In genomic region chr3:29156071-29156715, GRCh38 we compare ENCODE assay signal across 13 cellular contexts.
DNase-seq lines count a peak whose midpoint lies in the region; FAIRE-seq and TF ChIP-seq lines count a peak whose summit lies in the region.
"Had no signal": no experiment of that assay in that cellular context is flagged by ENCODE, and none has a peak within 500 bp of the region (broad histone marks: within the 10 kb centered on the region; RNA-seq: fewer than 3 reads in every experiment).

No MANE protein-coding gene starts in this region.

- no peak overlapping the region for H3K56ac ChIP-seq in mesendoderm (ENCODE audit: low read length)

- TF ChIP-seq CTCF in D721Med (IDR thresholded peaks at IDR 0.05; ENCODE audit: insufficient read depth, missing control alignments) = no peak

- H3K27ac ChIP-seq in mesendoderm (ENCODE audit: low read depth, low read length) = no peak overlapping the region
- H3K27ac ChIP-seq: ascending aorta, upper lobe of right lung had no signal

- H2AK5ac ChIP-seq in mesendoderm (ENCODE audit: low read length) = no peak overlapping the region

- H4K5ac ChIP-seq in mesendoderm (ENCODE audit: low read length) = no peak overlapping the region

- no peaks in the 10 kb centered on the region for H3K79me2 ChIP-seq in mesendoderm (ENCODE audit: control insufficient read depth, insufficient read depth, low read length)

- no peak overlapping the region for H4K8ac ChIP-seq in mesendoderm (ENCODE audit: low read depth, low read length)

- H3K9ac ChIP-seq in mesendoderm (ENCODE audit: low read length) = no peak overlapping the region

- H3K79me1 ChIP-seq in mesendoderm (ENCODE audit: low read length) = no peaks in the 10 kb centered on the region

- no peak overlapping the region for H3K18ac ChIP-seq in mesendoderm (ENCODE audit: low read length)

- no peak overlapping the region for H2BK5ac ChIP-seq in mesendoderm (ENCODE audit: low read length)

- no peaks in the 10 kb centered on the region for H3K36me3 ChIP-seq in mesendoderm (ENCODE audit: control insufficient read depth, insufficient read depth, low read length)
- H3K36me3 ChIP-seq: ascending aorta, upper lobe of right lung had no signal

- H3K27me3 ChIP-seq in mesendoderm (ENCODE audit: insufficient read depth, low read length, poor library complexity) = no peaks in the 10 kb centered on the region
- H3K27me3 ChIP-seq: ascending aorta, upper lobe of right lung had no signal

- no peak overlapping the region for H3K4me2 ChIP-seq in mesendoderm (ENCODE audit: low read length)

- DNase-seq in D721Med (ENCODE audit: insufficient read length, low spot score) = no peak
- peak; percentile 52 for DNase-seq in NCI-H1092 treated with DMSO at 0.1 percent for 48 hours (lab: John Stamatoyannopoulos, UW)
- peak; percentile 65 for DNase-seq in SK-MEL-5 (ENCODE audit: low read depth, low spot score)
- DNase-seq in mesendoderm = peak; percentile 55
- DNase-seq in OCI-M2 (lab: John Stamatoyannopoulos, UW; ENCODE audit: unreplicated experiment) = no peak
- DNase-seq in NCI-H2081 treated with DMSO at 0.1 percent for 48 hours (lab: John Stamatoyannopoulos, UW) = no peak
- DNase-seq in NAMALWA (ENCODE audit: low spot score) = no peak
- no peak for DNase-seq in KBM-7
- DNase-seq: activated CD4-positive, alpha-beta T cell treated with anti-CD3 and anti-CD28 coated beads, Interleukin-2, amount 50 U/mL, for 4 hours; stimulated activated CD4-positive, alpha-beta T cell treated with anti-CD3 and anti-CD28 coated beads, Interleukin-2, amount 100 ng/mL, for 24 hours; upper lobe of right lung had no signal

- no peaks in the 10 kb centered on the region for H3K4me1 ChIP-seq in mesendoderm (ENCODE audit: control insufficient read depth, low read depth, low read length)
- H3K4me1 ChIP-seq: ascending aorta, upper lobe of right lung had no signal

- in situ Hi-C loops in SK-MEL-5 (cut with HindIII; ENCODE audit: low pct_unique_long_range_greater_than_20kb, low sequenced_read_pairs) (no loop called here), KBM-7 (cut with MboI; ENCODE audit: low pct_unique_long_range_greater_than_20kb, low sequenced_read_pairs) (no loop called here)

- no peak overlapping the region for H3K4me3 ChIP-seq in mesendoderm (ENCODE audit: low read length)
- H3K4me3 ChIP-seq: ascending aorta, GM12878, upper lobe of right lung had no signal

- no peak overlapping the region for H3K23ac ChIP-seq in mesendoderm (ENCODE audit: low read length)

- WGBS in mesendoderm (ENCODE audit: extremely low coverage, insufficient coverage, low lambda C conversion rate) = no CpG with 5 or more reads among the region's 5 CpGs

- FAIRE-seq in D721Med (lab: Jason Lieb, UNC) = peak; percentile 67
- FAIRE-seq: GM12878 had no signal

- H2BK120ac ChIP-seq in mesendoderm (ENCODE audit: low read depth, low read length) = no peak overlapping the region

- H3K4ac ChIP-seq in mesendoderm (ENCODE audit: low read depth, low read length) = no peak overlapping the region

- no peak overlapping the region for H2BK15ac ChIP-seq in mesendoderm (replicated peaks; ENCODE audit: low read depth)

Comparison
In these comparisons a context has a peak if more than half of its experiments do, and no peak if none do; other contexts are left out.
1. DNase-seq: peak in NCI-H1092 treated with DMSO at 0.1 percent for 48 hours (single experiment), SK-MEL-5 (single experiment) and mesendoderm (single experiment); none in D721Med (single experiment), OCI-M2 (single experiment), NCI-H2081 treated with DMSO at 0.1 percent for 48 hours (single experiment), NAMALWA (single experiment) and KBM-7 (single experiment).